Comparison of ENCODE assay signal across 3 cellular contexts in genomic region chr19:53774491-53774890, GRCh38. TPM values are rescaled to one million over a fixed set of nuclear protein-coding genes. Genes with fewer than 3 reads are reported as not detected.
"Had no signal": no experiment of that assay in that cellular context is flagged by ENCODE, and none has a peak within 500 bp of the region (broad histone marks: within the 10 kb centered on the region; RNA-seq: fewer than 3 reads in every experiment).

No MANE protein-coding gene starts in this region.

RNA-seq across cellular contexts. Expression of gene NLRP12, which starts 49.6 kb away (rescaled TPM):
- total RNA-seq: kidney epithelial cell, myocyte had no signal
- polyA plus RNA-seq: keratinocyte had no signal
